In the genomic region with DNA sequence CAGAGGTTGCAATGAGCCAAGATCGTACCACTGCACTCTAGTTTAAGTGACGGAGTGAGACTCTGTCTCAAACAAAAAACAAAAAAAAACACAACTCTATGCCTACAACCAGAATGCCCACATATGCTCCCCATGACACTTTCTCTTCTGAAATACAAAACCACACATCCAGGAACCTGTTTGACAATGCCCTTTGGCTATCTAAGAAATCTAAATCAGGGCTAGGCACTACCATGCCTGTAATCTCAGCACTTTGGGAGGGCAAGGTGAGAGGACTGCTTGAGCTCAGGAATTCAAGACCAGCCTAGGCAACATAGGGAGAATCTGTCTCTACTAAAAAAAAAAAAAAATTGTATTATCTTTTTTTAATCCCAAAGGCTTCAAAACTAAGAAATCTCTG, we compare ENCODE assay signal across 16 cellular contexts. TPM values are rescaled to one million over a fixed set of nuclear protein-coding genes. Genes with fewer than 3 reads are reported as not detected.
A peak's percentile ranks its signal among the peaks of the same experiment; 100 is the strongest.
DNase-seq lines count a peak whose midpoint lies in the region; ATAC-seq and TF ChIP-seq lines count a peak whose summit lies in the region.
"Had no signal": no experiment of that assay in that cellular context is flagged by ENCODE, and none has a peak within 500 bp of the region (broad histone marks: within the 10 kb centered on the region; RNA-seq: fewer than 3 reads in every experiment).

No MANE protein-coding gene starts in this region.

- peak overlapping the region; percentile 14 for H3K4me2 ChIP-seq in smooth muscle cell

- H3K27me3 Mint-ChIP-seq in T-helper 17 cell (no peaks in the 10 kb centered on the region), chondrocyte (ENCODE audit: low read depth) (no peaks in the 10 kb centered on the region)
- no peaks in the 10 kb centered on the region for H3K27me3 Mint-ChIP-seq in stimulated activated memory B cell treated with anti-CD40 and anti-IgM and Interleukin-4, amounts not matched to agents 10 μg/mL and 1 μg/mL and 100 μg/mL, for 72 hours
- H3K27me3 Mint-ChIP-seq: B cell; CD4-positive, alpha-beta T cell had no signal

- H3K27ac Mint-ChIP-seq in T-helper 17 cell (peak overlapping the region; percentile 74), chondrocyte (ENCODE audit: unreplicated experiment) (peak overlapping the region; percentile 75)
- H3K27ac Mint-ChIP-seq in stimulated activated memory B cell treated with anti-CD40 and anti-IgM and Interleukin-4, amounts not matched to agents 10 μg/mL and 1 μg/mL and 100 μg/mL, for 72 hours, result no peak overlapping the region
- H3K27ac Mint-ChIP-seq: B cell; CD4-positive, alpha-beta T cell had no signal

- no peak overlapping the region for H3K9ac ChIP-seq in smooth muscle cell (ENCODE audit: low read depth)
- H3K9ac ChIP-seq: GM23248 had no signal

- ATAC-seq in T-helper 17 cell (no peak), lower lobe of right lung (peak; percentile 29 to 44), HG03025 (IDR thresholded peaks at IDR 0.05; ENCODE audit: low FRiP score, unreplicated experiment) (no peak)
- no peak for ATAC-seq in stimulated activated memory B cell treated with anti-CD40 and anti-IgM and Interleukin-4, amounts not matched to agents 10 μg/mL and 1 μg/mL and 100 μg/mL, for 72 hours
- ATAC-seq: GM12878 had no signal

- H3K9me3 ChIP-seq in T-helper 17 cell (ENCODE audit: control insufficient read depth, low read length, poor library complexity, severe bottlenecking) (no peaks in the 10 kb centered on the region), lower lobe of right lung (no peaks in the 10 kb centered on the region), smooth muscle cell (replicated peaks; ENCODE audit: low read depth) (no peaks in the 10 kb centered on the region)

- peak overlapping the region; percentile 31 for H3K4me3 Mint-ChIP-seq in T-helper 17 cell
- no peak overlapping the region for H3K4me3 Mint-ChIP-seq in chondrocyte (ENCODE audit: unreplicated experiment)
- H3K4me3 Mint-ChIP-seq in stimulated activated memory B cell treated with anti-CD40 and anti-IgM and Interleukin-4, amounts not matched to agents 10 μg/mL and 1 μg/mL and 100 μg/mL, for 72 hours, result no peak overlapping the region
- H3K4me3 Mint-ChIP-seq: B cell; CD4-positive, alpha-beta T cell had no signal

- peaks cover 100% of the 10 kb centered on the region for H4K20me1 ChIP-seq in smooth muscle cell (ENCODE audit: low read depth)

- no peak overlapping the region for H2AFZ ChIP-seq in smooth muscle cell (ENCODE audit: low read depth)
- H2AFZ ChIP-seq: GM23248 had no signal

- H3K9me3 Mint-ChIP-seq in chondrocyte (ENCODE audit: low read depth), result no peaks in the 10 kb centered on the region
- no peaks in the 10 kb centered on the region for H3K9me3 Mint-ChIP-seq in stimulated activated memory B cell treated with anti-CD40 and anti-IgM and Interleukin-4, amounts not matched to agents 10 μg/mL and 1 μg/mL and 100 μg/mL, for 72 hours
- H3K9me3 Mint-ChIP-seq: CD4-positive, alpha-beta T cell had no signal

- H3K4me1 Mint-ChIP-seq in T-helper 17 cell (peaks cover 37% of the 10 kb centered on the region), chondrocyte (ENCODE audit: low read depth) (peaks cover 55% of the 10 kb centered on the region)
- H3K4me1 Mint-ChIP-seq in stimulated activated memory B cell treated with anti-CD40 and anti-IgM and Interleukin-4, amounts not matched to agents 10 μg/mL and 1 μg/mL and 100 μg/mL, for 72 hours, result peaks cover 41% of the 10 kb centered on the region

- H3K4me3 ChIP-seq in lower lobe of right lung (no peak overlapping the region), smooth muscle cell (no peak overlapping the region)
- H3K4me3 ChIP-seq: GM12878, GM23248 had no signal

- H3K36me3 ChIP-seq in lower lobe of right lung (peaks cover 13% of the 10 kb centered on the region), smooth muscle cell (ENCODE audit: low read depth) (no peaks in the 10 kb centered on the region)

- TF ChIP-seq CTCF in chondrocyte (IDR thresholded peaks at IDR 0.05), result no peak
- no peak for TF ChIP-seq CTCF in lower lobe of right lung (IDR thresholded peaks at IDR 0.05)
- TF ChIP-seq CTCF in smooth muscle cell (IDR thresholded peaks at IDR 0.05; ENCODE audit: borderline replicate concordance, insufficient read depth, poor library complexity, severe bottlenecking), result no peak

- peaks cover 8% of the 10 kb centered on the region for H3K36me3 Mint-ChIP-seq in T-helper 17 cell (ENCODE audit: low read depth)
- peaks cover 11% of the 10 kb centered on the region for H3K36me3 Mint-ChIP-seq in chondrocyte (ENCODE audit: low read depth)
- H3K36me3 Mint-ChIP-seq in stimulated activated memory B cell treated with anti-CD40 and anti-IgM and Interleukin-4, amounts not matched to agents 10 μg/mL and 1 μg/mL and 100 μg/mL, for 72 hours, result peaks cover 43% of the 10 kb centered on the region

- no peak overlapping the region for H3K27ac ChIP-seq in lower lobe of right lung
- H3K27ac ChIP-seq in smooth muscle cell (ENCODE audit: low read depth), result peak overlapping the region; percentile 33
- H3K27ac ChIP-seq: GM23248 had no signal

- intact Hi-C loops in lower lobe of right lung (cut with DNase I), result no loop called here

- H3K79me2 ChIP-seq in smooth muscle cell (ENCODE audit: low read depth), result peaks cover 98% of the 10 kb centered on the region

- no peaks in the 10 kb centered on the region for H3K27me3 ChIP-seq in lower lobe of right lung (ENCODE audit: low read depth)
- no peaks in the 10 kb centered on the region for H3K27me3 ChIP-seq in smooth muscle cell (ENCODE audit: low read depth)

- peaks cover 26% of the 10 kb centered on the region for H3K4me1 ChIP-seq in lower lobe of right lung
- H3K4me1 ChIP-seq in smooth muscle cell (ENCODE audit: low read depth), result no peaks in the 10 kb centered on the region

- H3F3A ChIP-seq in smooth muscle cell (ENCODE audit: low read depth), result peaks cover 15% of the 10 kb centered on the region

- 96% methylated on average over 2 of the region's 2 CpGs for WGBS in smooth muscle cell (ENCODE audit: low lambda C conversion rate)

- DNase-seq in T-helper 17 cell (no peak), chondrocyte (ENCODE audit: low spot score) (no peak), lower lobe of right lung (no peak), smooth muscle cell (lab: John Stamatoyannopoulos, UW; ENCODE audit: unreplicated experiment) (no peak)
- no peak for DNase-seq in effector CD4-positive, alpha-beta T cell
- DNase-seq: C1 segment of cervical spinal cord; Calu3; CD4-positive, alpha-beta T cell; DMS 273 treated with DMSO at 0.1 percent for 48 hours; DMS79; GM23248; H7 had no signal

RNA-seq across cellular contexts. Expression of a gene that starts 10.6 kb away (rescaled TPM):
- total RNA-seq in T-helper 17 cell (10 to 100 TPM; 69.2 to 74.6 TPM), chondrocyte (104 to 128 TPM (median 122 TPM) in 3 replicates), lower lobe of right lung (68.6 TPM), smooth muscle cell (137 TPM in 2 replicates)
- 27.8 and 43.4 TPM in 2 replicates for polyA plus RNA-seq in smooth muscle cell

Comparison
In these comparisons a context has a peak if more than half of its experiments do, and no peak if none do; other contexts are left out.
1. ATAC-seq: peak in lower lobe of right lung (2 of 2); none in T-helper 17 cell (single experiment), stimulated activated memory B cell treated with anti-CD40 and anti-IgM and Interleukin-4, amounts not matched to agents 10 μg/mL and 1 μg/mL and 100 μg/mL, for 72 hours (single experiment) and HG03025 (single experiment).